20 cellular contexts compared by ENCODE assay signal in genomic region chr7:40866601-40867000, GRCh38.
A peak's percentile ranks its signal among the peaks of the same experiment; 100 is the strongest.
DNase-seq lines count a peak whose midpoint lies in the region; ATAC-seq and TF ChIP-seq lines count a peak whose summit lies in the region.
"Had no signal": no experiment of that assay in that cellular context is flagged by ENCODE, and none has a peak within 500 bp of the region (broad histone marks: within the 10 kb centered on the region; RNA-seq: fewer than 3 reads in every experiment).

No MANE protein-coding gene starts in this region.

- DNase-seq in left ventricle myocardium superior: no peak
- no peak for DNase-seq in Right ventricle myocardium inferior (ENCODE audit: missing footprints)
- DNase-seq in chondrocyte (ENCODE audit: low spot score): no peak
- peak; percentile 29 for DNase-seq in iPS-NIHi7 (ENCODE audit: extremely low spot score)
- DNase-seq in activated gamma-delta T cell (lab: John Stamatoyannopoulos, UW): no peak
- no peak for DNase-seq in OCI-M1 (lab: John Stamatoyannopoulos, UW)
- DNase-seq in NCI-H146 treated with DMSO at 0.1 percent for 48 hours (lab: John Stamatoyannopoulos, UW; ENCODE audit: unreplicated experiment): no peak
- DNase-seq in activated naive CD8-positive, alpha-beta T cell treated with anti-CD3 and anti-CD28 coated beads, Interleukin-2, amount 50 U/mL, for 24 hours: no peak
- DNase-seq: ACHN; activated CD4-positive, alpha-beta T cell treated with anti-CD3 and anti-CD28 coated beads for 1 hour; activated gamma-delta T cell treated with Interleukin-2 at 50 U/mL for 16 hours; HFFc6; hippocampal formation; kidney glomerular epithelial cell; NCI-H1417; ovary; stimulated activated CD4-positive, alpha-beta T cell treated with anti-CD3 and anti-CD28 coated beads, Interleukin-1b, Interleukin-23, amount 100 ng/mL, for 48 hours; stomach; T-helper 2 cell had no signal

- peaks cover 20% of the 10 kb centered on the region for H3K4me1 Mint-ChIP-seq in chondrocyte (ENCODE audit: low read depth)
- H3K4me1 Mint-ChIP-seq in activated naive CD8-positive, alpha-beta T cell treated with anti-CD3 and anti-CD28 coated beads, Interleukin-2, amount 50 U/mL, for 24 hours: no peaks in the 10 kb centered on the region

- no peaks in the 10 kb centered on the region for H3K27me3 Mint-ChIP-seq in chondrocyte (ENCODE audit: low read depth)
- H3K27me3 Mint-ChIP-seq in activated naive CD8-positive, alpha-beta T cell treated with anti-CD3 and anti-CD28 coated beads, Interleukin-2, amount 50 U/mL, for 24 hours: no peaks in the 10 kb centered on the region
- H3K27me3 Mint-ChIP-seq: dendritic cell treated with granulocyte-macrophage colony-stimulating factor and Interleukin-4, amounts not matched to agents 40 ng/mL and 50 ng/mL, for 4 days had no signal

- no peak overlapping the region for H3K27ac Mint-ChIP-seq in chondrocyte (ENCODE audit: unreplicated experiment)
- no peak overlapping the region for H3K27ac Mint-ChIP-seq in activated naive CD8-positive, alpha-beta T cell treated with anti-CD3 and anti-CD28 coated beads, Interleukin-2, amount 50 U/mL, for 24 hours
- H3K27ac Mint-ChIP-seq: dendritic cell treated with granulocyte-macrophage colony-stimulating factor and Interleukin-4, amounts not matched to agents 40 ng/mL and 50 ng/mL, for 4 days; HFFc6 had no signal

- ATAC-seq in left ventricle myocardium superior: peak; percentile 53
- ATAC-seq in Right ventricle myocardium inferior: no peak
- ATAC-seq in activated naive CD8-positive, alpha-beta T cell treated with anti-CD3 and anti-CD28 coated beads, Interleukin-2, amount 50 U/mL, for 24 hours: no peak

- peaks cover 18% of the 10 kb centered on the region for H3K36me3 Mint-ChIP-seq in chondrocyte (ENCODE audit: low read depth)
- no peaks in the 10 kb centered on the region for H3K36me3 Mint-ChIP-seq in activated naive CD8-positive, alpha-beta T cell treated with anti-CD3 and anti-CD28 coated beads, Interleukin-2, amount 50 U/mL, for 24 hours (ENCODE audit: low read depth)

- H3K9me3 Mint-ChIP-seq in chondrocyte (ENCODE audit: low read depth): peaks cover 16% of the 10 kb centered on the region
- H3K9me3 Mint-ChIP-seq in activated naive CD8-positive, alpha-beta T cell treated with anti-CD3 and anti-CD28 coated beads, Interleukin-2, amount 50 U/mL, for 24 hours: no peaks in the 10 kb centered on the region

- no peak overlapping the region for H3K4me3 Mint-ChIP-seq in chondrocyte (ENCODE audit: unreplicated experiment)
- H3K4me3 Mint-ChIP-seq in activated naive CD8-positive, alpha-beta T cell treated with anti-CD3 and anti-CD28 coated beads, Interleukin-2, amount 50 U/mL, for 24 hours: no peak overlapping the region
- H3K4me3 Mint-ChIP-seq: dendritic cell treated with granulocyte-macrophage colony-stimulating factor and Interleukin-4, amounts not matched to agents 40 ng/mL and 50 ng/mL, for 4 days; HFFc6 had no signal

- intact Hi-C loops in left ventricle myocardium superior (cut with micrococcal nuclease) (no loop called here), Right ventricle myocardium inferior (cut with DNase I) (no loop called here)

- peak; percentile 43 for TF ChIP-seq CTCF in chondrocyte (IDR thresholded peaks at IDR 0.05)
